In the genomic region with DNA sequence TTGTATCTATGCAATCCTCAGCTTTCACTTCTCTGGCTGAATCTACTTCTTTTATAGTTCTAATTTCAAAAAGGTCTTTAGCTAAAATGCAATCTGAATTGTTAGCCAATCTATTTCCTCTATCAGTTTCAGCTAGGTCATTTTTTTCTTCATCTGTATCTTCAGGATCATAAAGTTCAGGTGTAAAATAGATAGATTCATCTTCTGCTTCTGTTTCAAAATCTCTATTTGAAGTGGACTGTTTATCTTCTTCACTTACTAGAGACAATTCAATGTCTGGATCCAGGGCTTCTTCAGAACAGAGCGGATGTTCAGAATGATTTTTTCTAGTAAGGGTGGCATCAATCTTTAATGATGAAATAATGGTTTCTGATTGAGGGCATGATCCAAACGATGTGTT, we compare ENCODE assay signal across 24 cellular contexts.
"Had no signal": no experiment of that assay in that cellular context is flagged by ENCODE, and none has a peak within 500 bp of the region (broad histone marks: within the 10 kb centered on the region; RNA-seq: fewer than 3 reads in every experiment).

No MANE protein-coding gene starts in this region.

- H3K36me3 ChIP-seq: stomach, suprapubic skin, thoracic aorta, thyroid gland, tibial artery, tibial nerve, transverse colon, upper lobe of left lung, upper lobe of right lung, uterus, vagina had no signal

- H3K27ac ChIP-seq: stomach, suprapubic skin, testis, thoracic aorta, thyroid gland, tibial artery, tibial nerve, transverse colon, upper lobe of left lung, upper lobe of right lung, uterus, vagina had no signal

- H3K27me3 ChIP-seq: stomach, suprapubic skin, testis, thyroid gland, tibial artery, tibial nerve, transverse colon, upper lobe of left lung, upper lobe of right lung, uterus, vagina had no signal

- H3K9me3 ChIP-seq: stomach, suprapubic skin, testis, thoracic aorta, thyroid gland, tibial artery, tibial nerve, transverse colon, upper lobe of left lung, upper lobe of right lung, uterus, vagina had no signal

- H3K4me3 ChIP-seq: stomach, suprapubic skin, testis, thoracic aorta, thyroid gland, tibial artery, tibial nerve, transverse colon, upper lobe of left lung, upper lobe of right lung, uterus, vagina had no signal

- DNase-seq: stimulated activated CD4-positive, alpha-beta T cell treated with anti-CD3 and anti-CD28 coated beads, Interleukin-2, amount 100 ng/mL, for 48 hours; stimulated activated CD4-positive, alpha-beta T cell treated with anti-CD3 and anti-CD28 coated beads, Interleukin-4, amount 100 ng/mL, for 1 hour; stimulated activated CD4-positive, alpha-beta T cell treated with anti-CD3 and anti-CD28 coated beads, Interleukin-4, amount 100 ng/mL, for 24 hours; stimulated activated CD4-positive, alpha-beta T cell treated with anti-CD3 and anti-CD28 coated beads, Interleukin-4, amount 100 ng/mL, for 4 hours; stimulated activated CD8-positive, alpha-beta memory T cell treated with anti-CD3 and anti-CD28 coated beads, Interleukin-4, amount 100 ng/mL, for 48 hours; stimulated activated naive B cell treated with anti-CD40 and anti-IgM and Interleukin-4, amounts not matched to agents 10 μg/mL and 1 μg/mL and 100 μg/mL, for 72 hours; stimulated activated naive CD4-positive, alpha-beta T cell; stimulated activated naive CD4-positive, alpha-beta T cell treated with Interleukin-2 at 50 U/mL for 16 hours; stimulated activated naive CD8-positive, alpha-beta T cell treated with anti-CD3 and anti-CD28 coated beads, Interleukin-15, amount 100 ng/mL, for 72 hours; stimulated activated naive CD8-positive, alpha-beta T cell treated with anti-CD3 and anti-CD28 coated beads, Interleukin-15, Interleukin-2, amounts not matched to agents 100 U/mL and 50 U/mL, for 24 hours; stomach; substantia nigra; testis; thyroid gland; tibial artery; transverse colon; trophoblast cell; upper lobe of left lung; upper lobe of right lung; uterus had no signal

- H3K4me1 ChIP-seq: stomach, suprapubic skin, testis, thyroid gland, tibial artery, tibial nerve, transverse colon, upper lobe of left lung, upper lobe of right lung, uterus, vagina had no signal
